1 cellular context compared by ENCODE assay signal in the genomic region with DNA sequence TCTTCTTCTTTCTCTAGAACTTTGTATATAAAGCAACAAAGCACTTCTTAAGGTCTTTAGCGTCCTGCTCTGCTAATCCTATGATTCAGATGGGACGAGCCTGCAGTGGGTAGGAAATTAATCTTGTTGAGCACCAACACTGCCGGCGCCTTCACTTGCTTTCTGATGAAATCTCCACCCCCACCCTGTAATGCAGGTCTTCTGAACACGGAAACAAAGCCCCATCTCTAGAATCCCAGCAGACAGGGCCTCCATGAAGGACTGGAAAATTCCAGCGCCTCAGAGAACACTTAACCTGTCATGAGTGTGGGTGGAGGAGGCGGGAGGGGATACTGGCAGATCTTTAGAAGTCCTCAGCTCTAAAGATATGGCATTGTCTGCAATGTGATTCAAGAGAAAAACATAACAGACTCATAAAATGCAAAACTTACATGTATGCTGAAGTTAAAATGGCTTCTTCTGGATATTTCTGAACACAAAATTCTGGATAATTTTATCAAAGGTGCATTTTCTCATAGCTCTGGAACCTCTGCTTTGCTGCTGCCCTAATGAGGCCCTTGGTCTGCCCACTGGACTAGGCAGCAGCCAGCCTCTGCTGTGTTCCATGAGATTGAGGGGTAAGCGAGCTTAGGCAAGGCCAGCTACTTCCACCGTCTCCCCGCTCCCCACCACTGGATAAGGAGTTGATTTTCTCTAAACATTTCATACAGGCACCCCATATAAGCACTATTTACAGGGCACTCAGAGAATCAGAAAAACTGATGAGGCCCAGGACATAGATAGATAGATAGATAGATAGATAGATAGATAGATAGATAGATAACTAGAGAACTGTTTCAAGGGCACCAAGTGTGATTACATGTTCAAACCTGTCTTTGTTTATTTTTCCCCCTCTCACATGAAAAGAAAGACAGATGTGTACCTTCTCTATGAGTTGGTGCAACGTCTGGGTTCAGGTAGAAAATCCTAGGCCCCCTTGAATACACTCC.
TF ChIP-seq lines count a peak whose summit lies in the region.

No MANE protein-coding gene starts in this region.

TF ChIP-seq in K562, 482 proteins besides CTCF, POLR2A, EP300 and RAD21 (continued from another document and continues in another):
- TF ChIP-seq, protein P1, sequence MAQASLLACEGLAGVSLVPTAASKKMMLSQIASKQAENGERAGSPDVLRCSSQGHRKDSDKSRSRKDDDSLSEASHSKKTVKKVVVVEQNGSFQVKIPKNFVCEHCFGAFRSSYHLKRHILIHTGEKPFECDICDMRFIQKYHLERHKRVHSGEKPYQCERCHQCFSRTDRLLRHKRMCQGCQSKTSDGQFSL (CRISPR knock-in tag; IDR thresholded peaks at IDR 0.05), result 0 out of 2 replicates have a peak, but pooled peaks have one; percentile 30
- TF ChIP-seq, protein P1 (tag; IDR thresholded peaks at IDR 0.05), result no peak
- TF ChIP-seq NR4A1 (CRISPR knock-in tag; IDR thresholded peaks at IDR 0.05) (no peak), NR4A1 (tag; IDR thresholded peaks at IDR 0.05) (0 out of 2 replicates have a peak, but pooled peaks have one; percentile 28), CEBPG (CRISPR knock-in tag; IDR thresholded peaks at IDR 0.05) (peak; percentile 93), CEBPG (tag; conservative IDR thresholded peaks at IDR 0.05 in 1 of 2, IDR thresholded peaks at IDR 0.05 in 1 of 2) (peak; percentile 79 to 95), BRCA1 (IDR thresholded peaks at IDR 0.05) (no peak), BRCA1 (CRISPR knock-in tag; IDR thresholded peaks at IDR 0.05) (no peak), ZNF644 (tag; IDR thresholded peaks at IDR 0.05; ENCODE audit: low read depth) (0 out of 2 replicates have a peak, but pooled peaks have one; percentile 26), ARNT (IDR thresholded peaks at IDR 0.05) (peak in 1 of 2 experiments; percentile 86; a peak in 1 of 4 replicates), SMARCA4 (IDR thresholded peaks at IDR 0.05) (peak; percentile 38; the same call in 1 of the 2 replicates), ESRRA (IDR thresholded peaks at IDR 0.05; ENCODE audit: borderline replicate concordance, low read depth) (no peak), ZBTB7A (IDR thresholded peaks at IDR 0.05; ENCODE audit: borderline replicate concordance, control insufficient read depth, low read depth, low read length) (no peak), SMARCE1 (IDR thresholded peaks at IDR 0.05) (no peak), ATF7 (IDR thresholded peaks at IDR 0.05) (peak; percentile 45; the same call in 1 of the 2 replicates), TAF1 (IDR thresholded peaks at IDR 0.05; ENCODE audit: control insufficient read depth, extremely low read depth, insufficient read depth, low read length, severe bottlenecking) (no peak), JUND (IDR thresholded peaks at IDR 0.05; ENCODE audit: borderline replicate concordance, low read depth, low read length) (peak; percentile 35; the same call in 1 of the 2 replicates), JUND (tag; IDR thresholded peaks at IDR 0.05; ENCODE audit: borderline replicate concordance, low read depth, low read length) (no peak; the same call in 2 of the 3 replicates), BRD4 (IDR thresholded peaks at IDR 0.05) (0 out of 2 replicates have a peak, but pooled peaks have one; percentile 37), SMAD4 (CRISPR knock-in tag; conservative IDR thresholded peaks at IDR 0.05) (peak; percentile 49; the same call in 1 of the 2 replicates), POLR3G (IDR thresholded peaks at IDR 0.05; ENCODE audit: extremely low read depth, insufficient read length, insufficient replicate concordance) (no peak), ZNF584 (CRISPR knock-in tag; IDR thresholded peaks at IDR 0.05; ENCODE audit: low read depth) (peak; percentile 72; the same call in 1 of the 2 replicates), POLR2H (tag; IDR thresholded peaks at IDR 0.05; ENCODE audit: low read depth) (peak; percentile 70), ZKSCAN8 (CRISPR knock-in tag; IDR thresholded peaks at IDR 0.05) (0 out of 2 replicates have a peak, but pooled peaks have one; percentile 40), TCF3 (CRISPR knock-in tag; IDR thresholded peaks at IDR 0.05) (peak; percentile 6; the same call in 1 of the 2 replicates), ZNF24 (IDR thresholded peaks at IDR 0.05) (no peak), ZNF274 (IDR thresholded peaks at IDR 0.05; ENCODE audit: borderline replicate concordance, low read depth, low read length) (no peak), SRSF7 (optimal IDR thresholded peaks at IDR 0.05; ENCODE audit: low read depth, low read length) (no peak), PHTF2 (CRISPR knock-in tag; IDR thresholded peaks at IDR 0.05) (no peak)
- TF ChIP-seq, protein P2, sequence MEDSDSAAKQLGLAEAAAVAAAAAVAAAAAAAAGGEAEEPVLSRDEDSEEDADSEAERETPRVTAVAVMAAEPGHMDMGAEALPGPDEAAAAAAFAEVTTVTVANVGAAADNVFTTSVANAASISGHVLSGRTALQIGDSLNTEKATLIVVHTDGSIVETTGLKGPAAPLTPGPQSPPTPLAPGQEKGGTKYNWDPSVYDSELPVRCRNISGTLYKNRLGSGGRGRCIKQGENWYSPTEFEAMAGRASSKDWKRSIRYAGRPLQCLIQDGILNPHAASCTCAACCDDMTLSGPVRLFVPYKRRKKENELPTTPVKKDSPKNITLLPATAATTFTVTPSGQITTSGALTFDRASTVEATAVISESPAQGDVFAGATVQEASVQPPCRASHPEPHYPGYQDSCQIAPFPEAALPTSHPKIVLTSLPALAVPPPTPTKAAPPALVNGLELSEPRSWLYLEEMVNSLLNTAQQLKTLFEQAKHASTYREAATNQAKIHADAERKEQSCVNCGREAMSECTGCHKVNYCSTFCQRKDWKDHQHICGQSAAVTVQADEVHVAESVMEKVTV (CRISPR knock-in tag; IDR thresholded peaks at IDR 0.05), result no peak
- TF ChIP-seq, protein P3, sequence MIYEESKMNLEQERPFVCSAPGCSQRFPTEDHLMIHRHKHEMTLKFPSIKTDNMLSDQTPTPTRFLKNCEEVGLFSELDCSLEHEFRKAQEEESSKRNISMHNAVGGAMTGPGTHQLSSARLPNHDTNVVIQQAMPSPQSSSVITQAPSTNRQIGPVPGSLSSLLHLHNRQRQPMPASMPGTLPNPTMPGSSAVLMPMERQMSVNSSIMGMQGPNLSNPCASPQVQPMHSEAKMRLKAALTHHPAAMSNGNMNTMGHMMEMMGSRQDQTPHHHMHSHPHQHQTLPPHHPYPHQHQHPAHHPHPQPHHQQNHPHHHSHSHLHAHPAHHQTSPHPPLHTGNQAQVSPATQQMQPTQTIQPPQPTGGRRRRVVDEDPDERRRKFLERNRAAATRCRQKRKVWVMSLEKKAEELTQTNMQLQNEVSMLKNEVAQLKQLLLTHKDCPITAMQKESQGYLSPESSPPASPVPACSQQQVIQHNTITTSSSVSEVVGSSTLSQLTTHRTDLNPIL (CRISPR knock-in tag; IDR thresholded peaks at IDR 0.05), result no peak
- TF ChIP-seq, protein P4, sequence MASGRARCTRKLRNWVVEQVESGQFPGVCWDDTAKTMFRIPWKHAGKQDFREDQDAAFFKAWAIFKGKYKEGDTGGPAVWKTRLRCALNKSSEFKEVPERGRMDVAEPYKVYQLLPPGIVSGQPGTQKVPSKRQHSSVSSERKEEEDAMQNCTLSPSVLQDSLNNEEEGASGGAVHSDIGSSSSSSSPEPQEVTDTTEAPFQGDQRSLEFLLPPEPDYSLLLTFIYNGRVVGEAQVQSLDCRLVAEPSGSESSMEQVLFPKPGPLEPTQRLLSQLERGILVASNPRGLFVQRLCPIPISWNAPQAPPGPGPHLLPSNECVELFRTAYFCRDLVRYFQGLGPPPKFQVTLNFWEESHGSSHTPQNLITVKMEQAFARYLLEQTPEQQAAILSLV (tag; IDR thresholded peaks at IDR 0.05), result 0 out of 2 replicates have a peak, but pooled peaks have one; percentile 31
- TF ChIP-seq, protein P5, sequence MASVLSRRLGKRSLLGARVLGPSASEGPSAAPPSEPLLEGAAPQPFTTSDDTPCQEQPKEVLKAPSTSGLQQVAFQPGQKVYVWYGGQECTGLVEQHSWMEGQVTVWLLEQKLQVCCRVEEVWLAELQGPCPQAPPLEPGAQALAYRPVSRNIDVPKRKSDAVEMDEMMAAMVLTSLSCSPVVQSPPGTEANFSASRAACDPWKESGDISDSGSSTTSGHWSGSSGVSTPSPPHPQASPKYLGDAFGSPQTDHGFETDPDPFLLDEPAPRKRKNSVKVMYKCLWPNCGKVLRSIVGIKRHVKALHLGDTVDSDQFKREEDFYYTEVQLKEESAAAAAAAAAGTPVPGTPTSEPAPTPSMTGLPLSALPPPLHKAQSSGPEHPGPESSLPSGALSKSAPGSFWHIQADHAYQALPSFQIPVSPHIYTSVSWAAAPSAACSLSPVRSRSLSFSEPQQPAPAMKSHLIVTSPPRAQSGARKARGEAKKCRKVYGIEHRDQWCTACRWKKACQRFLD (CRISPR knock-in tag; IDR thresholded peaks at IDR 0.05), result peak; percentile 41; the same call in 1 of the 2 replicates
- TF ChIP-seq, protein P6, sequence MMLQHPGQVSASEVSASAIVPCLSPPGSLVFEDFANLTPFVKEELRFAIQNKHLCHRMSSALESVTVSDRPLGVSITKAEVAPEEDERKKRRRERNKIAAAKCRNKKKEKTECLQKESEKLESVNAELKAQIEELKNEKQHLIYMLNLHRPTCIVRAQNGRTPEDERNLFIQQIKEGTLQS (IDR thresholded peaks at IDR 0.05), result peak; percentile 71
- TF ChIP-seq, protein P6 (CRISPR knock-in tag; conservative IDR thresholded peaks at IDR 0.05), result no peak
- TF ChIP-seq, protein P7, sequence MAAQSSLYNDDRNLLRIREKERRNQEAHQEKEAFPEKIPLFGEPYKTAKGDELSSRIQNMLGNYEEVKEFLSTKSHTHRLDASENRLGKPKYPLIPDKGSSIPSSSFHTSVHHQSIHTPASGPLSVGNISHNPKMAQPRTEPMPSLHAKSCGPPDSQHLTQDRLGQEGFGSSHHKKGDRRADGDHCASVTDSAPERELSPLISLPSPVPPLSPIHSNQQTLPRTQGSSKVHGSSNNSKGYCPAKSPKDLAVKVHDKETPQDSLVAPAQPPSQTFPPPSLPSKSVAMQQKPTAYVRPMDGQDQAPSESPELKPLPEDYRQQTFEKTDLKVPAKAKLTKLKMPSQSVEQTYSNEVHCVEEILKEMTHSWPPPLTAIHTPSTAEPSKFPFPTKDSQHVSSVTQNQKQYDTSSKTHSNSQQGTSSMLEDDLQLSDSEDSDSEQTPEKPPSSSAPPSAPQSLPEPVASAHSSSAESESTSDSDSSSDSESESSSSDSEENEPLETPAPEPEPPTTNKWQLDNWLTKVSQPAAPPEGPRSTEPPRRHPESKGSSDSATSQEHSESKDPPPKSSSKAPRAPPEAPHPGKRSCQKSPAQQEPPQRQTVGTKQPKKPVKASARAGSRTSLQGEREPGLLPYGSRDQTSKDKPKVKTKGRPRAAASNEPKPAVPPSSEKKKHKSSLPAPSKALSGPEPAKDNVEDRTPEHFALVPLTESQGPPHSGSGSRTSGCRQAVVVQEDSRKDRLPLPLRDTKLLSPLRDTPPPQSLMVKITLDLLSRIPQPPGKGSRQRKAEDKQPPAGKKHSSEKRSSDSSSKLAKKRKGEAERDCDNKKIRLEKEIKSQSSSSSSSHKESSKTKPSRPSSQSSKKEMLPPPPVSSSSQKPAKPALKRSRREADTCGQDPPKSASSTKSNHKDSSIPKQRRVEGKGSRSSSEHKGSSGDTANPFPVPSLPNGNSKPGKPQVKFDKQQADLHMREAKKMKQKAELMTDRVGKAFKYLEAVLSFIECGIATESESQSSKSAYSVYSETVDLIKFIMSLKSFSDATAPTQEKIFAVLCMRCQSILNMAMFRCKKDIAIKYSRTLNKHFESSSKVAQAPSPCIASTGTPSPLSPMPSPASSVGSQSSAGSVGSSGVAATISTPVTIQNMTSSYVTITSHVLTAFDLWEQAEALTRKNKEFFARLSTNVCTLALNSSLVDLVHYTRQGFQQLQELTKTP (IDR thresholded peaks at IDR 0.05; ENCODE audit: low read depth in 1 of 2, partially characterized antibody in 2 of 2), result peak in 1 of 2 experiments; percentile 33
- TF ChIP-seq, protein P8, sequence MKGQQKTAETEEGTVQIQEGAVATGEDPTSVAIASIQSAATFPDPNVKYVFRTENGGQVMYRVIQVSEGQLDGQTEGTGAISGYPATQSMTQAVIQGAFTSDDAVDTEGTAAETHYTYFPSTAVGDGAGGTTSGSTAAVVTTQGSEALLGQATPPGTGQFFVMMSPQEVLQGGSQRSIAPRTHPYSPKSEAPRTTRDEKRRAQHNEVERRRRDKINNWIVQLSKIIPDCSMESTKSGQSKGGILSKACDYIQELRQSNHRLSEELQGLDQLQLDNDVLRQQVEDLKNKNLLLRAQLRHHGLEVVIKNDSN (CRISPR knock-in tag; IDR thresholded peaks at IDR 0.05), result no peak
- TF ChIP-seq, protein P9, sequence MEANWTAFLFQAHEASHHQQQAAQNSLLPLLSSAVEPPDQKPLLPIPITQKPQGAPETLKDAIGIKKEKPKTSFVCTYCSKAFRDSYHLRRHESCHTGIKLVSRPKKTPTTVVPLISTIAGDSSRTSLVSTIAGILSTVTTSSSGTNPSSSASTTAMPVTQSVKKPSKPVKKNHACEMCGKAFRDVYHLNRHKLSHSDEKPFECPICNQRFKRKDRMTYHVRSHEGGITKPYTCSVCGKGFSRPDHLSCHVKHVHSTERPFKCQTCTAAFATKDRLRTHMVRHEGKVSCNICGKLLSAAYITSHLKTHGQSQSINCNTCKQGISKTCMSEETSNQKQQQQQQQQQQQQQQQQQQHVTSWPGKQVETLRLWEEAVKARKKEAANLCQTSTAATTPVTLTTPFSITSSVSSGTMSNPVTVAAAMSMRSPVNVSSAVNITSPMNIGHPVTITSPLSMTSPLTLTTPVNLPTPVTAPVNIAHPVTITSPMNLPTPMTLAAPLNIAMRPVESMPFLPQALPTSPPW (CRISPR knock-in tag; IDR thresholded peaks at IDR 0.05), result peak; percentile 49
